In the genomic region with DNA sequence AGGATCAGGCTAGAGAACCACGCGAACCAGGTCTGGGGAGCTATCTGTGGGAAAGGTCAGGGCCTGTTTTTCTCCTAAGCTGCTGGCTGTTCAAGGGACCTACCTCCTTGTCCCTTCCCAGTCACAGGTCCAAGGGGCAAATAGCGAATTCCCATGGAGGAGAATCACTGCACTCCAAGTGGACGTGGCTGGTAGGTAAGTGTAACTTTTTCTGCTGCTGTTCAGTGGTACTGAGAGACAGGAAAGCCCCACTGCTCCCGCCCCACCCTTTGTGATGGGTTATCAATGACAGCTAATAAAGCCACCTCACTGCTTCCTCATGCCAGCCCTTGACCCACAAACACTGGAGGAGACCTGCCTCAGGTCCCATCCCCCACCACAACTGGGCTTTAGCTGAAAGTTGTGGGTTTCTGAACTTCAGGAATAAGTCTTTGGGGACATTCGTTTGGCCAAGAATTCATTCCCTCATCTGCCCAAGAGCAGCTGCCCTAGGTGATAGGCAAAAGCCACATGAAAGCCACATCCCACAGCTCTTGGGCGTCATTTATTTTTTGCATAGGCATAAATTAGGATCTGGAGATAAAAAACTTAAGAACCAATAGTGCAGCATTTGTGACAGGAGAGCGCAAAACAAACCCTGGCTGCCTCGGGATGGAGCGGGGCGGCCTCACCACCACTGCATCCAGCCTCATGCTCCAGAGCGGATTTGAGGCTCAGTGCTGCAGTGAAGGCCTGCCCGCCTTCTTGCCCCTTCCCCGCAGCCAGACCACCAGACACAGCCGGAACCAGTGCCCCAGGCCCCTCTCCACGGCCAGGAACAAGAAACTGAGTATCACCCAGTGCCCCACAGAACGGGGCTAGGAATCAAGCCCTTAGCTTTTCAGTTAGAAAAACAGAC, we compare ENCODE assay signal across 9 cellular contexts. TPM values are rescaled to one million over a fixed set of nuclear protein-coding genes. Genes with fewer than 3 reads are reported as not detected.
DNase-seq lines count a peak whose midpoint lies in the region; FAIRE-seq and TF ChIP-seq lines count a peak whose summit lies in the region.
"Had no signal": no experiment of that assay in that cellular context is flagged by ENCODE, and none has a peak within 500 bp of the region (broad histone marks: within the 10 kb centered on the region; RNA-seq: fewer than 3 reads in every experiment).

No MANE protein-coding gene starts in this region.

- no peaks in the 10 kb centered on the region for H3K27me3 ChIP-seq in CD4-positive, alpha-beta memory T cell (ENCODE audit: insufficient read depth, low read length)
- no peaks in the 10 kb centered on the region for H3K27me3 ChIP-seq in WERI-Rb-1 (ENCODE audit: insufficient read depth, low read depth, severe bottlenecking)
- H3K27me3 ChIP-seq in fibroblast of lung (ENCODE audit: control insufficient read depth, insufficient read depth, low read length), result no peaks in the 10 kb centered on the region
- H3K27me3 ChIP-seq in colonic mucosa, result no peaks in the 10 kb centered on the region

- H2AFZ ChIP-seq in fibroblast of lung (ENCODE audit: low read length), result no peak overlapping the region

- FAIRE-seq in D721Med (lab: Jason Lieb, UNC), result no peak

- peaks cover 32 to 82% of the 10 kb centered on the region in 2 donors for H3K36me3 Mint-ChIP-seq in CD4-positive, alpha-beta memory T cell

- peaks cover 18 to 65% (median 37%) of the 10 kb centered on the region in 4 donors for H3K4me1 Mint-ChIP-seq in CD4-positive, alpha-beta memory T cell

- H3K4me2 ChIP-seq in fibroblast of lung (ENCODE audit: extremely low read depth, insufficient read depth, low read length), result no peak overlapping the region

- no peaks in the 10 kb centered on the region for H3K9me3 ChIP-seq in CD4-positive, alpha-beta memory T cell (ENCODE audit: control insufficient read depth in 1 of 2, low read length in 2 of 2)
- H3K9me3 ChIP-seq in WERI-Rb-1 (ENCODE audit: severe bottlenecking), result no peaks in the 10 kb centered on the region
- H3K9me3 ChIP-seq in fibroblast of lung (ENCODE audit: control insufficient read depth, insufficient read depth, low read depth, low read length), result no peaks in the 10 kb centered on the region
- H3K9me3 ChIP-seq in colonic mucosa, result no peaks in the 10 kb centered on the region

- DNase-seq in CD4-positive, alpha-beta memory T cell, result peak in 1 of 5 donors; percentile 36
- DNase-seq in WERI-Rb-1, result no peak
- DNase-seq in fibroblast of lung (ENCODE audit: low read depth in 2 of 2), result no peak
- peak; percentile 64 for DNase-seq in posterior vena cava (ENCODE audit: low spot score)
- DNase-seq in occipital lobe (lab: John Stamatoyannopoulos, UW), result no peak
- no peak for DNase-seq in D721Med (ENCODE audit: insufficient read length, low spot score)
- no peak for DNase-seq in NCI-H2029 (lab: John Stamatoyannopoulos, UW)
- no peak for DNase-seq in colonic mucosa

- POLR2A ChIA-PET in CD4-positive, alpha-beta memory T cell (lab: Charles Lee; ENCODE audit: partially characterized antibody), result interaction anchor here (0.8 to 42.6 kb wide), 9 partner anchors 0 to 136 kb away, joined by 4 to 1746 read pairs (median 29); partner anchors contain the start of genes CBX6, GTPBP1, JOSD1 and NPTXR

- no peaks in the 10 kb centered on the region for H3K79me2 ChIP-seq in fibroblast of lung (ENCODE audit: control insufficient read depth, insufficient read depth, low read length)

- H3K27ac ChIP-seq in CD4-positive, alpha-beta memory T cell (ENCODE audit: low read depth, low read length), result peak overlapping the region; percentile 30
- H3K27ac ChIP-seq in WERI-Rb-1 (peak overlapping the region; percentile 51), fibroblast of lung (ENCODE audit: insufficient read depth, low read length) (peak overlapping the region; percentile 47), colonic mucosa (no peak overlapping the region)
- H3K27ac ChIP-seq: epithelial cell of prostate had no signal

- H4K20me1 ChIP-seq in fibroblast of lung (ENCODE audit: control insufficient read depth, extremely low read depth, insufficient read depth, low read length), result no peaks in the 10 kb centered on the region

- peaks cover 51% of the 10 kb centered on the region for H3K4me1 ChIP-seq in CD4-positive, alpha-beta memory T cell (ENCODE audit: insufficient read depth, low read length)
- H3K4me1 ChIP-seq in fibroblast of lung (ENCODE audit: control insufficient read depth, extremely low read depth, insufficient read depth, low read length) (peaks cover 7% of the 10 kb centered on the region), colonic mucosa (no peaks in the 10 kb centered on the region)

- H3K9me3 Mint-ChIP-seq in CD4-positive, alpha-beta memory T cell, result peaks cover 0 to 8% (median 0%) of the 10 kb centered on the region in 8 donors

- intact Hi-C loops in CD4-positive, alpha-beta memory T cell (cut with micrococcal nuclease), result loop anchor here (5.0 kb wide), 1 partner anchor 108 kb away; the partner anchor contains the start of gene NPTXR
- intact Hi-C loops in posterior vena cava (cut with DNase I), result no loop called here
- intact Hi-C loops in colonic mucosa (cut with DNase I), result no loop called here

- peak overlapping the region; percentile 47 to 90 (median 82) for H3K27ac Mint-ChIP-seq in CD4-positive, alpha-beta memory T cell

- no peak overlapping the region for H3K4me3 ChIP-seq in CD4-positive, alpha-beta memory T cell (ENCODE audit: low read length in 2 of 2)
- no peak overlapping the region for H3K4me3 ChIP-seq in WERI-Rb-1 (ENCODE audit: low read depth, low read length)
- H3K4me3 ChIP-seq in fibroblast of lung (replicated peaks in 1 of 4; ENCODE audit: control extremely low read depth in 1 of 4, insufficient read depth in 1 of 4, low read depth in 3 of 4, low read length in 4 of 4), result no peak overlapping the region
- no peak overlapping the region for H3K4me3 ChIP-seq in colonic mucosa

- H3K36me3 ChIP-seq in CD4-positive, alpha-beta memory T cell (ENCODE audit: insufficient read depth, low read length), result peaks cover 78% of the 10 kb centered on the region
- H3K36me3 ChIP-seq in WERI-Rb-1 (peaks cover 98% of the 10 kb centered on the region), fibroblast of lung (ENCODE audit: control insufficient read depth, insufficient read depth, low read length) (peaks cover 47% of the 10 kb centered on the region), colonic mucosa (peaks cover 33% of the 10 kb centered on the region)

- TF ChIP-seq CTCF in WERI-Rb-1 (IDR thresholded peaks at IDR 0.05; ENCODE audit: low read depth, low read length) (no peak), fibroblast of lung (conservative IDR thresholded peaks at IDR 0.05 in 1 of 2, IDR thresholded peaks at IDR 0.05 in 1 of 2; ENCODE audit: low read depth in 1 of 2, low read length in 2 of 2) (no peak), D721Med (IDR thresholded peaks at IDR 0.05; ENCODE audit: insufficient read depth, missing control alignments) (no peak), colonic mucosa (IDR thresholded peaks at IDR 0.05) (no peak)

- H3K9ac ChIP-seq in fibroblast of lung (ENCODE audit: insufficient read depth, low read length) (no peak overlapping the region), colonic mucosa (ENCODE audit: low read depth in 2 of 2, low read length in 2 of 2) (no peak overlapping the region)

- peak overlapping the region in 3 of 8 donors; percentile 7 to 54 (median 32) for H3K4me3 Mint-ChIP-seq in CD4-positive, alpha-beta memory T cell

- CTCF ChIA-PET in CD4-positive, alpha-beta memory T cell (lab: Charles Lee; ENCODE audit: partially characterized antibody), result interaction anchor here (0.8 to 7.5 kb wide), 14 partner anchors 8 to 109 kb away, joined by 3 to 74 read pairs (median 14); partner anchors contain the start of gene NPTXR

- H3K27me3 Mint-ChIP-seq in CD4-positive, alpha-beta memory T cell, result no peaks in the 10 kb centered on the region

RNA-seq across cellular contexts. Expression of gene SUN2, which starts 21.3 kb away (rescaled TPM):
- 1,000 to 10,000 TPM in 1 of 2 experiments, 100 to 1,000 TPM in 1; 988 to 1,004 TPM for total RNA-seq in CD4-positive, alpha-beta memory T cell
- polyA plus RNA-seq in CD4-positive, alpha-beta memory T cell, result 100 to 1,000 TPM; 323 to 643 TPM
- total RNA-seq in fibroblast of lung, result 42.1 and 76.6 TPM in 2 replicates
- polyA plus RNA-seq in fibroblast of lung, result 26.2 and 27.4 TPM in 2 replicates
- polyA plus RNA-seq in fibroblast of lung (2012), result 46.4 and 50.4 TPM in 2 replicates
- 183 and 189 TPM in 2 replicates for polyA minus RNA-seq in fibroblast of lung (ENCODE audit: low replicate concordance)
- total RNA-seq in posterior vena cava, result 100 to 1,000 TPM; 229 to 246 TPM
- 78.1 TPM for total RNA-seq in occipital lobe
- 100 to 1,000 TPM; 106 to 123 TPM for total RNA-seq in colonic mucosa

RNA-seq across cellular contexts. Expression of gene GTPBP1, which starts 28.7 kb away (rescaled TPM):
- total RNA-seq in CD4-positive, alpha-beta memory T cell, result 10 to 100 TPM; 94.1 to 96.6 TPM
- 10 to 100 TPM; 14.6 to 30.8 TPM for polyA plus RNA-seq in CD4-positive, alpha-beta memory T cell
- 18.0 and 23.1 TPM in 2 replicates for total RNA-seq in fibroblast of lung
- polyA plus RNA-seq in fibroblast of lung, result 20.6 and 26.6 TPM in 2 replicates
- polyA plus RNA-seq in fibroblast of lung (2012), result 19.6 and 22.2 TPM in 2 replicates
- 59.4 and 70.1 TPM in 2 replicates for polyA minus RNA-seq in fibroblast of lung (ENCODE audit: low replicate concordance)
- 10 to 100 TPM; 29.8 to 34.3 TPM for total RNA-seq in posterior vena cava
- 32.1 TPM for total RNA-seq in occipital lobe
- 10 to 100 TPM; 64.6 to 65.6 TPM for total RNA-seq in colonic mucosa

RNA-seq across cellular contexts. Expression of gene JOSD1, which starts 33.7 kb away (rescaled TPM):
- total RNA-seq in CD4-positive, alpha-beta memory T cell, result 10 to 100 TPM; 64.6 to 65.4 TPM
- 1 to 10 TPM; 8.0 to 9.6 TPM for polyA plus RNA-seq in CD4-positive, alpha-beta memory T cell
- total RNA-seq in fibroblast of lung (59.1 and 62.1 TPM in 2 replicates), posterior vena cava (10 to 100 TPM; 45.0 to 48.3 TPM), occipital lobe (66.1 TPM), colonic mucosa (100 to 1,000 TPM in 1 of 2 donors, 10 to 100 TPM in 1; 52.4 to 108 TPM)
- 35.9 and 40.5 TPM in 2 replicates for polyA plus RNA-seq in fibroblast of lung
- polyA plus RNA-seq in fibroblast of lung (2012), result 32.4 and 32.9 TPM in 2 replicates
- 43.6 and 54.7 TPM in 2 replicates for polyA minus RNA-seq in fibroblast of lung (ENCODE audit: low replicate concordance)

RNA-seq across cellular contexts. Expression of gene TOMM22, which starts 52.7 kb away (rescaled TPM):
- total RNA-seq in CD4-positive, alpha-beta memory T cell, result 10 to 100 TPM; 41.2 to 42.3 TPM
- polyA plus RNA-seq in CD4-positive, alpha-beta memory T cell, result 10 to 100 TPM; 60.3 to 78.9 TPM
- total RNA-seq in fibroblast of lung (61.1 and 65.0 TPM in 2 replicates), posterior vena cava (10 to 100 TPM; 40.7 to 42.8 TPM), occipital lobe (54.7 TPM), colonic mucosa (100 to 1,000 TPM in 1 of 2 donors, 10 to 100 TPM in 1; 97.1 to 149 TPM)
- polyA plus RNA-seq in fibroblast of lung, result 80.3 and 112 TPM in 2 replicates
- polyA plus RNA-seq in fibroblast of lung (2012), result 59.8 and 89.6 TPM in 2 replicates
- polyA minus RNA-seq in fibroblast of lung (ENCODE audit: low replicate concordance), result 6.9 and 12.3 TPM in 2 replicates

RNA-seq across cellular contexts. Expression of gene DNAL4, which starts 59.5 kb away (rescaled TPM):
- total RNA-seq in CD4-positive, alpha-beta memory T cell, result 1 to 10 TPM; 8.6 to 9.6 TPM
- polyA plus RNA-seq in CD4-positive, alpha-beta memory T cell, result 10 to 100 TPM; 11.1 to 13.3 TPM
- total RNA-seq in fibroblast of lung, result 23.4 and 25.1 TPM in 2 replicates
- polyA plus RNA-seq in fibroblast of lung, result 9.0 and 13.3 TPM in 2 replicates
- 9.3 and 9.9 TPM in 2 replicates for polyA plus RNA-seq in fibroblast of lung (2012)
- 17.9 and 18.1 TPM in 2 replicates for polyA minus RNA-seq in fibroblast of lung (ENCODE audit: low replicate concordance)
- total RNA-seq in posterior vena cava, result 1 to 10 TPM; 5.9 to 8.3 TPM
- total RNA-seq in occipital lobe, result 17.3 TPM
- total RNA-seq in colonic mucosa, result 10 to 100 TPM; 15.8 to 17.8 TPM

Comparison
In these comparisons a context has a peak if more than half of its experiments do, and no peak if none do; other contexts are left out.
1. RNA of gene SUN2, which starts 21.3 kb away (total RNA-seq): 988 to 1,004 TPM in CD4-positive, alpha-beta memory T cell; 229 to 246 TPM in posterior vena cava, 106 to 123 TPM in colonic mucosa, 78.1 TPM in occipital lobe (single experiment) and 42.1 to 76.6 TPM in fibroblast of lung; every median in the first group is over 4 times any median in the second.